26 cellular contexts compared by ENCODE assay signal in genomic region chr3:22373182-22373581, GRCh38.
DNase-seq lines count a peak whose midpoint lies in the region; ATAC-seq and TF ChIP-seq lines count a peak whose summit lies in the region.
"Had no signal": no experiment of that assay in that cellular context is flagged by ENCODE, and none has a peak within 500 bp of the region (broad histone marks: within the 10 kb centered on the region; RNA-seq: fewer than 3 reads in every experiment).

No MANE protein-coding gene starts in this region.

- no peak overlapping the region for H3K27ac ChIP-seq in osteoblast (ENCODE audit: low read depth, low read length)
- H3K27ac ChIP-seq: heart left ventricle, Peyer's patch, transverse colon had no signal

- H3K79me2 ChIP-seq in osteoblast (ENCODE audit: insufficient read depth, low read length): no peaks in the 10 kb centered on the region

- no peaks in the 10 kb centered on the region for H3K36me3 ChIP-seq in iPS-15b (ENCODE audit: control insufficient read depth, insufficient read depth, low read length)
- H3K36me3 ChIP-seq in osteoblast (ENCODE audit: insufficient read depth, low read length): no peaks in the 10 kb centered on the region
- H3K36me3 ChIP-seq: BE2C, heart left ventricle, Peyer's patch, transverse colon had no signal

- no peak overlapping the region for H3K9ac ChIP-seq in iPS-15b (ENCODE audit: low read depth, low read length)

- H3K27me3 ChIP-seq in iPS-15b (ENCODE audit: control insufficient read depth, insufficient read depth, low read length) (peaks cover 38% of the 10 kb centered on the region), osteoblast (ENCODE audit: insufficient read depth, low read length) (no peaks in the 10 kb centered on the region)
- H3K27me3 ChIP-seq: BE2C, Peyer's patch had no signal

- DNase-seq in osteoblast (ENCODE audit: insufficient read length, low spot score, missing footprints) (peak; percentile 30), superior temporal gyrus (ENCODE audit: extremely low spot score) (no peak), COR-L47 (lab: John Stamatoyannopoulos, UW) (no peak)
- no peak for DNase-seq in activated naive CD8-positive, alpha-beta T cell treated with anti-CD3 and anti-CD28 coated beads, Interleukin-2, amount 50 U/mL, for 24 hours
- DNase-seq: activated naive CD4-positive, alpha-beta T cell treated with anti-CD3 and anti-CD28 coated beads, Interleukin-2, amount 50 U/mL, for 16 hours; activated T-cell treated with anti-CD3 and anti-CD28 coated beads for 4 hours; amniotic stem cell; BE2C; CD8-positive, alpha-beta memory T cell; DMS153; effector CD4-positive, alpha-beta T cell; HCEC 1CT; Karpas-422; NCI-H2029 treated with DMSO at 0.1 percent for 48 hours; NCI-H748 treated with DMSO at 0.1 percent for 48 hours; SIG-M5; stimulated activated CD4-positive, alpha-beta T cell treated with anti-CD3 and anti-CD28 coated beads, Interleukin-4, amount 100 ng/mL, for 1 hour; transverse colon had no signal

- peaks cover 14% of the 10 kb centered on the region for H3K4me1 Mint-ChIP-seq in brain
- no peaks in the 10 kb centered on the region for H3K4me1 Mint-ChIP-seq in activated naive CD8-positive, alpha-beta T cell treated with anti-CD3 and anti-CD28 coated beads, Interleukin-2, amount 50 U/mL, for 24 hours
- H3K4me1 Mint-ChIP-seq: CD8-positive, alpha-beta memory T cell had no signal

- no peak overlapping the region for H2AFZ ChIP-seq in osteoblast (ENCODE audit: low read length)

- ATAC-seq in GM18909 (IDR thresholded peaks at IDR 0.05; ENCODE audit: poor library complexity, unreplicated experiment): peak; percentile 6
- no peak for ATAC-seq in activated naive CD8-positive, alpha-beta T cell treated with anti-CD3 and anti-CD28 coated beads, Interleukin-2, amount 50 U/mL, for 24 hours
- ATAC-seq in HG03159 (IDR thresholded peaks at IDR 0.05; ENCODE audit: unreplicated experiment): no peak

- H3K4me1 ChIP-seq in iPS-15b (ENCODE audit: control insufficient read depth, insufficient read depth, low read length) (peaks cover 5% of the 10 kb centered on the region), osteoblast (ENCODE audit: insufficient read depth, low read length) (no peaks in the 10 kb centered on the region)
- H3K4me1 ChIP-seq: BE2C, Peyer's patch had no signal

- H3K9me3 Mint-ChIP-seq in brain: peaks cover 0 to 5% (median 0%) of the 10 kb centered on the region in 5 experiments
- peaks cover 10% of the 10 kb centered on the region for H3K9me3 Mint-ChIP-seq in activated naive CD8-positive, alpha-beta T cell treated with anti-CD3 and anti-CD28 coated beads, Interleukin-2, amount 50 U/mL, for 24 hours
- H3K9me3 Mint-ChIP-seq: activated T-helper 2 cell treated with anti-CD3 and anti-CD28 coated beads, Interferon-gamma antibody, Interleukin-2, Interleukin-4, amounts not matched to agents 10 μg/mL and 5 μg/mL and 100 μg/mL, durations not matched to agents 14 hours and 24 hours and 36 hours; T-helper 2 cell treated with Interferon-gamma antibody and Interleukin-4, amounts not matched to agents 5 μg/mL and 100 μg/mL, for 36 hours had no signal

- H4K20me1 ChIP-seq in osteoblast (ENCODE audit: insufficient read depth, low read length): no peaks in the 10 kb centered on the region

- no peak for TF ChIP-seq CTCF in brain (conservative IDR thresholded peaks at IDR 0.05)
- TF ChIP-seq CTCF in osteoblast (IDR thresholded peaks at IDR 0.05; ENCODE audit: extremely low read depth, low read depth, low read length): no peak

- H3K4me2 ChIP-seq in osteoblast (ENCODE audit: insufficient read depth, low read length): no peak overlapping the region

- peaks cover 65% of the 10 kb centered on the region for H3K27me3 Mint-ChIP-seq in brain
- peaks cover 25% of the 10 kb centered on the region for H3K27me3 Mint-ChIP-seq in activated naive CD8-positive, alpha-beta T cell treated with anti-CD3 and anti-CD28 coated beads, Interleukin-2, amount 50 U/mL, for 24 hours

- H3K9me3 ChIP-seq in iPS-15b (ENCODE audit: control insufficient read depth, insufficient read depth, low read length) (no peaks in the 10 kb centered on the region), osteoblast (ENCODE audit: low read depth, low read length) (no peaks in the 10 kb centered on the region)
- H3K9me3 ChIP-seq: BE2C, heart left ventricle, Peyer's patch, transverse colon had no signal

- H3K4me3 ChIP-seq in iPS-15b (ENCODE audit: low read depth, low read length) (peak overlapping the region; percentile 54), osteoblast (ENCODE audit: insufficient read depth, low read length) (no peak overlapping the region)

- H3K36me3 Mint-ChIP-seq in brain: no peaks in the 10 kb centered on the region
- peaks cover 3% of the 10 kb centered on the region for H3K36me3 Mint-ChIP-seq in activated naive CD8-positive, alpha-beta T cell treated with anti-CD3 and anti-CD28 coated beads, Interleukin-2, amount 50 U/mL, for 24 hours (ENCODE audit: low read depth)
- H3K36me3 Mint-ChIP-seq: CD8-positive, alpha-beta memory T cell had no signal

- H3K27ac Mint-ChIP-seq in brain: peak overlapping the region in 2 of 5 experiments; percentile 17 to 28
- no peak overlapping the region for H3K27ac Mint-ChIP-seq in activated naive CD8-positive, alpha-beta T cell treated with anti-CD3 and anti-CD28 coated beads, Interleukin-2, amount 50 U/mL, for 24 hours
- H3K27ac Mint-ChIP-seq: activated T-helper 2 cell treated with anti-CD3 and anti-CD28 coated beads, Interferon-gamma antibody, Interleukin-2, Interleukin-4, amounts not matched to agents 10 μg/mL and 5 μg/mL and 100 μg/mL, durations not matched to agents 14 hours and 24 hours and 36 hours; CD8-positive, alpha-beta memory T cell; T-helper 2 cell treated with Interferon-gamma antibody and Interleukin-4, amounts not matched to agents 5 μg/mL and 100 μg/mL, for 36 hours had no signal

- H3K4me3 Mint-ChIP-seq in brain: peak overlapping the region; percentile 0 to 80 (median 77)
- no peak overlapping the region for H3K4me3 Mint-ChIP-seq in activated naive CD8-positive, alpha-beta T cell treated with anti-CD3 and anti-CD28 coated beads, Interleukin-2, amount 50 U/mL, for 24 hours
- H3K4me3 Mint-ChIP-seq: CD8-positive, alpha-beta memory T cell; T-helper 2 cell treated with Interferon-gamma antibody and Interleukin-4, amounts not matched to agents 5 μg/mL and 100 μg/mL, for 36 hours had no signal
